8 cellular contexts compared by ENCODE assay signal in the genomic region with DNA sequence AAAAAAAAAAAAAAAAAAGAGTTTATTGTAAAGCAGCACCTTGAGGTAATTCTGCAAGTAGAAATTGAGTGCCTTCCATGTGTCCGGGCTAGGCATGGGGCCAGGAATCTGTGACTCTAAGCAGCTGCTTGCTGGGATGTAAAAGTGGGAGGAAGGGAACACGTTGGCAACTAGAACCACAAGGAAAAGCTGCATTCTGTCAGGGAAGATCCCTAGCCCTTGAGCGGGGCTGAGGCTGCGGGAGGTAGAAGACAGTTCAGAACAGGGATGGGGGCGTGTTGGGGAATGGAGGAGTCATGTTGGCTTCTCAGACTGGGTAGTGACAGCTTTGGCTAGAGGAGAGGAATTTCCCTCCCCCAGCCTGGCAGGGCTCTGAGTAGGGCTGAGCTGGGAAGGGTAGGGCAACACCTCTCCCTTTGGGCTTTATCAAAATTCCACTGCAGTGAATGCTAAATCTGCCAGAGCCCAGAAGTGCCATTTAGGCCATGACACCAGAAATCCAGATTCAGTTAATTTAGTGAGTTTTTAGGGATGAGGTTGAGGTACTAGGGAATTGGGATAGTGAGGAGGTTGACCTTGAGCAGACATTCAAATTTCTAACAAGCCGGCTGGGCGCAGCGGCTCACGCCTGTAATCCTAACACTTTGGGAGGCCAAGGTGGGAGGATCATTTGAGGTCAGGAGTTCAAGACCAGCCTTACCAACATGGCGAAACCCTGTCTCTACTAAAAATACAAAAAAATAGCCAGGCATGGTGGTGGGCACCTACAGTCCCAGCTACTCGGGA. TPM values are rescaled to one million over a fixed set of nuclear protein-coding genes. Genes with fewer than 3 reads are reported as not detected.
DNase-seq lines count a peak whose midpoint lies in the region; ATAC-seq and TF ChIP-seq lines count a peak whose summit lies in the region.

No MANE protein-coding gene starts in this region.

- no peaks in the 10 kb centered on the region for H3K9me3 ChIP-seq in left lung
- no peaks in the 10 kb centered on the region for H3K9me3 ChIP-seq in tibial nerve

- H3K27ac ChIP-seq in left lung (peak overlapping the region; percentile 69 to 80), tibial nerve (peak overlapping the region in 3 of 4 donors; percentile 10 to 82 (median 64))

- WGBS in tibial nerve, 2 donors, result 61 to 66% methylated on average over 11 of the region's 11 CpGs

- POLR2A ChIA-PET in HEK293T (lab: Yijun Ruan, JAX), result interaction anchor here (0.7 to 2.5 kb wide), 5 partner anchors 9 to 16 kb away, joined by 3 to 16 read pairs (median 3); a partner anchor contains a TSS

- CTCF ChIA-PET in HEK293T (lab: Yijun Ruan, JAX), result interaction anchor here (0.7 kb wide), 1 partner anchor 42 kb away, joined by 4 read pairs; no protein-coding TSS in a partner anchor

- TF ChIP-seq EP300 in tibial nerve (IDR thresholded peaks at IDR 0.05), result peak in 1 of 2 donors; percentile 43

- H3K27me3 ChIP-seq in left lung, result no peaks in the 10 kb centered on the region
- no peaks in the 10 kb centered on the region for H3K27me3 ChIP-seq in tibial nerve

- peak; percentile 33 for ATAC-seq in left lung

- H3K4me1 ChIP-seq in left lung (peaks cover 14 to 53% of the 10 kb centered on the region in 2 donors), tibial nerve (peaks cover 0 to 47% (median 12%) of the 10 kb centered on the region in 4 donors)

- TF ChIP-seq POLR2A in tibial nerve (IDR thresholded peaks at IDR 0.05), result no peak

- DNase-seq in M059J (ENCODE audit: low read depth) (peak; percentile 96), cerebellum (ENCODE audit: low spot score) (peak; percentile 52), left lung (peak in 1 of 2 donors; percentile 83), tibial nerve (ENCODE audit: low spot score in 2 of 2) (peak; percentile 55 to 72), HEK293T (ENCODE audit: extremely low spot score) (no peak), DMS53 (lab: John Stamatoyannopoulos, UW) (no peak), CD1c-positive myeloid dendritic cell (ENCODE audit: extremely low spot score) (no peak), NCI-H1930 (lab: John Stamatoyannopoulos, UW) (no peak)

- H3K36me3 ChIP-seq in left lung, result no peaks in the 10 kb centered on the region
- no peaks in the 10 kb centered on the region for H3K36me3 ChIP-seq in tibial nerve

- intact Hi-C loops in left lung (cut with DNase I), result no loop called here

- H3K4me3 ChIP-seq in left lung (no peak overlapping the region), tibial nerve (no peak overlapping the region)

- TF ChIP-seq CTCF in left lung (IDR thresholded peaks at IDR 0.05) (no peak), tibial nerve (IDR thresholded peaks at IDR 0.05) (no peak)

TF ChIP-seq in HEK293T, 16 proteins besides CTCF, POLR2A, EP300 and RAD21:
- TF ChIP-seq ARNT (IDR thresholded peaks at IDR 0.05), result no peak
- no peak for TF ChIP-seq NFRKB (IDR thresholded peaks at IDR 0.05)
- TF ChIP-seq ZNF384 (IDR thresholded peaks at IDR 0.05), result no peak
- TF ChIP-seq L3MBTL2 (conservative IDR thresholded peaks at IDR 0.05), result no peak
- TF ChIP-seq TARDBP (IDR thresholded peaks at IDR 0.05), result no peak

RNA-seq across cellular contexts. Expression of a gene that starts 3.4 kb away (rescaled TPM):
- 30.7 and 55.6 TPM in 2 replicates for total RNA-seq in M059J (2014; rRNA removed; shearing (Covaris generic))
- total RNA-seq in cerebellum (36.7 TPM), left lung (10 to 100 TPM; 40.1 to 46.1 TPM), tibial nerve (10 to 100 TPM; 24.7 to 32.9 (median 27.4) TPM)

RNA-seq across cellular contexts. Expression of a gene that starts 13.4 kb away (rescaled TPM):
- 12.9 and 17.4 TPM in 2 replicates for total RNA-seq in M059J (2014; rRNA removed; shearing (Covaris generic))
- total RNA-seq in cerebellum (41.8 TPM), left lung (10 to 100 TPM; 17.3 to 33.7 TPM), tibial nerve (10 to 100 TPM; 22.7 to 40.4 (median 34.2) TPM)

Comparison
In these comparisons a context has a peak if more than half of its experiments do, and no peak if none do; other contexts are left out.
1. DNase-seq: peak in M059J (single experiment), cerebellum (single experiment) and tibial nerve (2 of 2); none in HEK293T (single experiment), DMS53 (single experiment), CD1c-positive myeloid dendritic cell (single experiment) and NCI-H1930 (0 of 2).